8 cellular contexts compared by ENCODE assay signal in genomic region chr5:80487444-80487828, GRCh38. TPM values are rescaled to one million over a fixed set of nuclear protein-coding genes. Genes with fewer than 3 reads are reported as not detected.
DNase-seq lines count a peak whose midpoint lies in the region; ATAC-seq and TF ChIP-seq lines count a peak whose summit lies in the region.

No MANE protein-coding gene starts in this region.

- H3K9me3 ChIP-seq in SU-DHL-6 (ENCODE audit: insufficient read depth, low read length) (no peaks in the 10 kb centered on the region), psoas muscle (peaks cover 13% of the 10 kb centered on the region)

- H3F3A ChIP-seq in SU-DHL-6 (ENCODE audit: insufficient read depth) = peaks cover 13% of the 10 kb centered on the region; the same call in 1 of the 2 replicates

- ATAC-seq in psoas muscle = no peak

- H3K36me3 ChIP-seq in SU-DHL-6 (ENCODE audit: low read length) (no peaks in the 10 kb centered on the region), psoas muscle (ENCODE audit: insufficient read depth in 1 of 2, low read depth in 1 of 2) (no peaks in the 10 kb centered on the region)

- H3K27me3 ChIP-seq in SU-DHL-6 (ENCODE audit: low read length) (peaks cover 3% of the 10 kb centered on the region; the same call in 1 of the 2 replicates), psoas muscle (ENCODE audit: insufficient read depth in 3 of 3, low read length in 2 of 3) (no peaks in the 10 kb centered on the region)

- H3K9me2 ChIP-seq in SU-DHL-6 (replicated peaks; ENCODE audit: insufficient read depth, low read length) = no peaks in the 10 kb centered on the region

- no peak for DNase-seq in fibroblast of mammary gland (ENCODE audit: low read depth)
- no peak for DNase-seq in psoas muscle
- no peak for DNase-seq in DMS153 treated with DMSO at 0.1 percent for 48 hours (lab: John Stamatoyannopoulos, UW; ENCODE audit: unreplicated experiment)
- DNase-seq in SIG-M5 (lab: John Stamatoyannopoulos, UW) = no peak
- DNase-seq in erythroblast (lab: John Stamatoyannopoulos, UW) = no peak
- DNase-seq in GOT3 (lab: John Stamatoyannopoulos, UW) = no peak

- H3K4me3 ChIP-seq in GM08714 (ENCODE audit: low read length) (peak overlapping the region; percentile 50; the same call in 1 of the 2 replicates), SU-DHL-6 (ENCODE audit: insufficient read depth, low read length, poor library complexity, severe bottlenecking) (peak overlapping the region; percentile 49), fibroblast of mammary gland (ENCODE audit: control insufficient read depth, low read depth, low read length) (peak overlapping the region; percentile 78), psoas muscle (peak overlapping the region; percentile 86)

- intact Hi-C loops in psoas muscle (cut with DNase I) = loop anchor here (5.0 kb wide), 3 partner anchors 170 to 185 kb away; no protein-coding TSS in a partner anchor

- H4K20me1 ChIP-seq in SU-DHL-6 (ENCODE audit: low read depth, low read length) = no peaks in the 10 kb centered on the region

- no peak for TF ChIP-seq POLR2A in erythroblast (IDR thresholded peaks at IDR 0.05; ENCODE audit: low read length)

- peaks cover 7% of the 10 kb centered on the region for H3K4me1 ChIP-seq in psoas muscle

- peak overlapping the region; percentile 95 for H2AFZ ChIP-seq in SU-DHL-6 (ENCODE audit: low read depth, low read length, severe bottlenecking)

- H3K4me2 ChIP-seq in SU-DHL-6 (ENCODE audit: low read depth, low read length, poor library complexity, severe bottlenecking) = peak overlapping the region; percentile 79

- WGBS in psoas muscle, 3 donors = 58 to 61% (median 59%) methylated on average over 18 of the region's 18 CpGs

- H3K79me2 ChIP-seq in SU-DHL-6 (ENCODE audit: insufficient read depth, low read length) = no peaks in the 10 kb centered on the region

- H3K9ac ChIP-seq in SU-DHL-6 (ENCODE audit: low read length) = peak overlapping the region; percentile 43; the same call in 1 of the 2 replicates

- no peak for TF ChIP-seq CTCF in SU-DHL-6 (IDR thresholded peaks at IDR 0.05; ENCODE audit: insufficient read depth, low read length, poor library complexity, severe bottlenecking)
- no peak for TF ChIP-seq CTCF in fibroblast of mammary gland (conservative IDR thresholded peaks at IDR 0.05; ENCODE audit: control insufficient read depth, insufficient read depth, low read depth, low read length)
- no peak for TF ChIP-seq CTCF in psoas muscle (IDR thresholded peaks at IDR 0.05)

- H3K27ac ChIP-seq in SU-DHL-6 (ENCODE audit: low read depth, low read length) (no peak overlapping the region), psoas muscle (peak overlapping the region; percentile 71)

RNA-seq across cellular contexts. Expression of gene FAM151B, which starts 0.5 kb away (rescaled TPM):
- 1 to 10 TPM in 2 of 4 donors, under 1 TPM in 2; 0.63 to 1.4 (median 1.1) TPM for total RNA-seq in psoas muscle
- polyA plus RNA-seq in psoas muscle = 1 to 10 TPM in 1 of 3 donors, under 1 TPM in 2; 0.36 to 2.1 (median 0.68) TPM
